Comparison of ENCODE assay signal across 18 cellular contexts in genomic region chr22:46846832-46847355, GRCh38.
"Had no signal": no experiment of that assay in that cellular context is flagged by ENCODE, and none has a peak within 500 bp of the region (broad histone marks: within the 10 kb centered on the region; RNA-seq: fewer than 3 reads in every experiment).

No MANE protein-coding gene starts in this region.

- H3K36me3 ChIP-seq: vagina, WERI-Rb-1 had no signal

- H3K4me3 ChIP-seq: body of pancreas, esophagus muscularis mucosa, gastroesophageal sphincter, heart left ventricle, SJSA1, stomach, vagina had no signal

- ATAC-seq: body of pancreas, gastroesophageal sphincter, heart left ventricle, natural killer cell had no signal

- H3K27ac ChIP-seq: body of pancreas, esophagus muscularis mucosa, gastroesophageal sphincter, heart left ventricle, neutrophil, SJSA1, stomach, vagina, WERI-Rb-1 had no signal

- DNase-seq: activated naive CD4-positive, alpha-beta T cell treated with anti-CD3 and anti-CD28 coated beads, Interleukin-2, amount 50 U/mL, for 16 hours; amniotic stem cell; body of pancreas; effector CD4-positive, alpha-beta T cell; heart left ventricle; immature natural killer cell; natural killer cell; stimulated activated CD4-positive, alpha-beta T cell treated with anti-CD3 and anti-CD28 coated beads, Interleukin-2, amount 100 ng/mL, for 48 hours; stomach; SW 1271; trophoblast cell; WERI-Rb-1 had no signal

- H3K9me3 ChIP-seq: body of pancreas, esophagus muscularis mucosa, gastroesophageal sphincter, heart left ventricle, neutrophil, SJSA1, stomach, vagina had no signal

- H3K27me3 Mint-ChIP-seq: central memory CD8-positive, alpha-beta T cell had no signal

- H3K27me3 ChIP-seq: body of pancreas, esophagus muscularis mucosa, gastroesophageal sphincter, heart left ventricle, neutrophil, SJSA1, stomach, vagina had no signal

- H3K9me3 Mint-ChIP-seq: central memory CD8-positive, alpha-beta T cell; immature natural killer cell; natural killer cell had no signal

- H3K4me3 Mint-ChIP-seq: central memory CD8-positive, alpha-beta T cell; immature natural killer cell; natural killer cell had no signal

- H3K4me1 ChIP-seq: body of pancreas had no signal
